Comparison of ENCODE assay signal across 1 cellular context in genomic region chr9:130842547-130842946, GRCh38.
TF ChIP-seq lines count a peak whose summit lies in the region.

No MANE protein-coding gene starts in this region.

TF ChIP-seq in GM12878, 131 proteins besides CTCF, POLR2A, EP300 and RAD21:
- TF ChIP-seq RFX5 (IDR thresholded peaks at IDR 0.05; ENCODE audit: low read depth, low read length) (no peak), PAX5 (IDR thresholded peaks at IDR 0.05; ENCODE audit: borderline replicate concordance, low read depth, low read length) (no peak), ZNF274 (IDR thresholded peaks at IDR 0.05; ENCODE audit: insufficient read depth, insufficient read length) (no peak), MEF2A (IDR thresholded peaks at IDR 0.05; ENCODE audit: insufficient read depth, low read depth, low read length) (no peak), MTA2 (IDR thresholded peaks at IDR 0.05; ENCODE audit: low read depth) (no peak), HSF1 (IDR thresholded peaks at IDR 0.05; ENCODE audit: low read depth, low read length) (no peak), HDGF (IDR thresholded peaks at IDR 0.05) (no peak), IRF3 (IDR thresholded peaks at IDR 0.05) (no peak), BHLHE40 (IDR thresholded peaks at IDR 0.05; ENCODE audit: borderline replicate concordance in 1 of 2, low read depth in 2 of 2, low read length in 1 of 2) (no peak), ZNF217 (IDR thresholded peaks at IDR 0.05) (no peak), SUPT20H (IDR thresholded peaks at IDR 0.05; ENCODE audit: borderline replicate concordance, control insufficient read depth, low read depth, low read length) (no peak), CHD2 (IDR thresholded peaks at IDR 0.05; ENCODE audit: borderline replicate concordance, low read depth, low read length) (no peak), LARP7 (IDR thresholded peaks at IDR 0.05) (no peak), SIX5 (IDR thresholded peaks at IDR 0.05; ENCODE audit: low read depth, low read length, severe bottlenecking) (no peak), KAT2A (conservative IDR thresholded peaks at IDR 0.05; ENCODE audit: control insufficient read depth, low read depth, low read length) (no peak), WRNIP1 (IDR thresholded peaks at IDR 0.05; ENCODE audit: borderline replicate concordance, low read depth, low read length) (no peak), ELK1 (IDR thresholded peaks at IDR 0.05; ENCODE audit: low read depth, low read length) (no peak), BCL3 (IDR thresholded peaks at IDR 0.05; ENCODE audit: borderline replicate concordance, insufficient read depth, low read depth, low read length, poor library complexity, severe bottlenecking) (no peak), USF1 (IDR thresholded peaks at IDR 0.05; ENCODE audit: borderline replicate concordance, extremely low read length, insufficient read depth, low read depth, low read length) (no peak)
